Comparison of ENCODE assay signal across 9 cellular contexts in the genomic region with DNA sequence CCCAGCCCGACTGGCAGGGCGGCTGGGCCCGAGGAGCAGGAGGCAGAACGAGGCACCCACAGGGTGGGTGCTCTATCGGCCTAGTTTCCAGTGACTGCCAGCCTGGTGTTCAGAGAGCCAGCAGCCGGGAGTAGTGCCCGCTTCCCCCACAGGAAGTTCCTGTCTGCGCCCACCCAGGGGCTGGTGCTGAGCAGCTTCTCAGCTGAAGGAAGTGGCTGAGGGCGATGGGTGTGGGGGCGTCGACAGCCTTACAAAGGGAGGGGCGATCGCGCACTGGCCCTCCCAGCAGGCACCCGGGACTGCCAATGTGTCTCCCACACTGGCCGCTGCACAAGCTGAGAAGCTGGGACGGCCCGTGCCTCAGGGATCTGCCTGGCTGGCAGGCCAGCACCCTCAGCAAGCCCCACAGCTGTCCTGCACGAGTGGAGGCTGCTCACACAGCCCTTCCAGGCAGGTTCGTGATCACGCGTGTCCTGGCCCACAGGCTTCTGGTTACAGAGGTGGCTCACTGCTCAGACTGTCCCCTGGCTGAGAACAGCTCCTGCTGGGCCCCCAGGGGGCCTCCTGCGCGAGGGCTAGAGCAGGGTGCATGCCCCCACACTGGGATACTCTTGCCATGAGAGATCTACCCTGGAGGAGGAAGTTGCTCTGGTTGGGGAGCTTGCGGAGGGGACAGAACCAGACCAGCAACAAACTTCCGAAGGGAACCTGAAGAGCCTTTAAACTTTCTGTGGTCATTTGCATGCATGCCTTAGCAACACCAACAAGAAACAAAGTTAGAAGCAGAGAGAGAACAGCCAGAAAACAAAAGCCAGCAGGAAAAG.
A peak's percentile ranks its signal among the peaks of the same experiment; 100 is the strongest.
DNase-seq lines count a peak whose midpoint lies in the region; ATAC-seq lines count a peak whose summit lies in the region.
"Had no signal": no experiment of that assay in that cellular context is flagged by ENCODE, and none has a peak within 500 bp of the region (broad histone marks: within the 10 kb centered on the region; RNA-seq: fewer than 3 reads in every experiment).

No MANE protein-coding gene starts in this region.

- H3K27ac Mint-ChIP-seq in activated naive CD4-positive, alpha-beta T cell treated with anti-CD3 and anti-CD28 coated beads, Interleukin-2, amount 10 ng/mL, durations not matched to agents 7 days and 5 days: peak overlapping the region; percentile 99
- peak overlapping the region; percentile 61 for H3K27ac Mint-ChIP-seq in stimulated activated memory B cell treated with anti-CD40 and anti-IgM and Interleukin-4, amounts not matched to agents 10 μg/mL and 1 μg/mL and 100 μg/mL, for 72 hours

- peak; percentile 76 for DNase-seq in SKM-1 (lab: John Stamatoyannopoulos, UW; ENCODE audit: unreplicated experiment)
- peak; percentile 86 for DNase-seq in activated naive CD4-positive, alpha-beta T cell treated with anti-CD3 and anti-CD28 coated beads, Interleukin-2, amount 10 ng/mL, durations not matched to agents 7 days and 5 days
- DNase-seq in medulla oblongata (ENCODE audit: extremely low spot score): peak; percentile 77
- DNase-seq in NCI-H526 (lab: John Stamatoyannopoulos, UW): no peak

- H3K4me1 ChIP-seq in BLaER1: peaks cover 90% of the 10 kb centered on the region

- H3K36me3 ChIP-seq in BLaER1: peaks cover 20% of the 10 kb centered on the region; the same call in 1 of the 2 replicates

- peak overlapping the region; percentile 94 for H3K4me3 Mint-ChIP-seq in activated naive CD4-positive, alpha-beta T cell treated with anti-CD3 and anti-CD28 coated beads, Interleukin-2, amount 10 ng/mL, durations not matched to agents 7 days and 5 days
- H3K4me3 Mint-ChIP-seq in stimulated activated memory B cell treated with anti-CD40 and anti-IgM and Interleukin-4, amounts not matched to agents 10 μg/mL and 1 μg/mL and 100 μg/mL, for 72 hours: peak overlapping the region; percentile 73

- ATAC-seq in stimulated activated memory B cell treated with anti-CD40 and anti-IgM and Interleukin-4, amounts not matched to agents 10 μg/mL and 1 μg/mL and 100 μg/mL, for 72 hours: peak; percentile 2
- ATAC-seq in GM21786 (IDR thresholded peaks at IDR 0.05; ENCODE audit: unreplicated experiment) (no peak), GM18502 (IDR thresholded peaks at IDR 0.05; ENCODE audit: poor library complexity, unreplicated experiment) (no peak)

- CTCF ChIA-PET in activated naive CD4-positive, alpha-beta T cell treated with anti-CD3 and anti-CD28 coated beads, Interleukin-2, amount 10 ng/mL, durations not matched to agents 7 days and 5 days (lab: Charles Lee): interaction anchor here (1.1 to 3.1 kb wide), 4 partner anchors 22 to 39 kb away, joined by 3 to 9 read pairs (median 6); no protein-coding TSS in a partner anchor

- peak overlapping the region; percentile 95 for H3K4me2 ChIP-seq in BLaER1

- peak overlapping the region; percentile 57 for H3K4me3 ChIP-seq in BLaER1

- H3K27ac ChIP-seq in BLaER1: peak overlapping the region; percentile 86
- H3K27ac ChIP-seq: VCaP had no signal

- no peaks in the 10 kb centered on the region for H3K9me3 Mint-ChIP-seq in activated naive CD4-positive, alpha-beta T cell treated with anti-CD3 and anti-CD28 coated beads, Interleukin-2, amount 10 ng/mL, durations not matched to agents 7 days and 5 days
- no peaks in the 10 kb centered on the region for H3K9me3 Mint-ChIP-seq in stimulated activated memory B cell treated with anti-CD40 and anti-IgM and Interleukin-4, amounts not matched to agents 10 μg/mL and 1 μg/mL and 100 μg/mL, for 72 hours

- peaks cover 52% of the 10 kb centered on the region for H3K4me1 Mint-ChIP-seq in activated naive CD4-positive, alpha-beta T cell treated with anti-CD3 and anti-CD28 coated beads, Interleukin-2, amount 10 ng/mL, durations not matched to agents 7 days and 5 days
- peaks cover 81% of the 10 kb centered on the region for H3K4me1 Mint-ChIP-seq in stimulated activated memory B cell treated with anti-CD40 and anti-IgM and Interleukin-4, amounts not matched to agents 10 μg/mL and 1 μg/mL and 100 μg/mL, for 72 hours

- peak overlapping the region; percentile 77 for H3K9ac ChIP-seq in BLaER1

- H4K20me1 ChIP-seq in BLaER1: peaks cover 91% of the 10 kb centered on the region

- H3K36me3 Mint-ChIP-seq in activated naive CD4-positive, alpha-beta T cell treated with anti-CD3 and anti-CD28 coated beads, Interleukin-2, amount 10 ng/mL, durations not matched to agents 7 days and 5 days: peaks cover 52% of the 10 kb centered on the region
- H3K36me3 Mint-ChIP-seq in stimulated activated memory B cell treated with anti-CD40 and anti-IgM and Interleukin-4, amounts not matched to agents 10 μg/mL and 1 μg/mL and 100 μg/mL, for 72 hours: no peaks in the 10 kb centered on the region

- no peaks in the 10 kb centered on the region for H3K9me3 ChIP-seq in BLaER1

- H3K27me3 ChIP-seq in BLaER1: peaks cover 26% of the 10 kb centered on the region

- no peaks in the 10 kb centered on the region for H3K27me3 Mint-ChIP-seq in activated naive CD4-positive, alpha-beta T cell treated with anti-CD3 and anti-CD28 coated beads, Interleukin-2, amount 10 ng/mL, durations not matched to agents 7 days and 5 days
- no peaks in the 10 kb centered on the region for H3K27me3 Mint-ChIP-seq in stimulated activated memory B cell treated with anti-CD40 and anti-IgM and Interleukin-4, amounts not matched to agents 10 μg/mL and 1 μg/mL and 100 μg/mL, for 72 hours

Comparison
In these comparisons a context has a peak if more than half of its experiments do, and no peak if none do; other contexts are left out.
1. DNase-seq: peak in SKM-1 (single experiment), activated naive CD4-positive, alpha-beta T cell treated with anti-CD3 and anti-CD28 coated beads, Interleukin-2, amount 10 ng/mL, durations not matched to agents 7 days and 5 days (single experiment) and medulla oblongata (single experiment); none in NCI-H526 (0 of 2).